Comparison of ENCODE assay signal across 9 cellular contexts in genomic region chr3:152793969-152794368, GRCh38. TPM values are rescaled to one million over a fixed set of nuclear protein-coding genes. Genes with fewer than 3 reads are reported as not detected.
"Had no signal": no experiment of that assay in that cellular context is flagged by ENCODE, and none has a peak within 500 bp of the region (broad histone marks: within the 10 kb centered on the region; RNA-seq: fewer than 3 reads in every experiment).

No MANE protein-coding gene starts in this region.

- H3K9me3 ChIP-seq: HAP-1 had no signal

- H3K4me3 ChIP-seq: GM23248, HAP-1 had no signal

- H3K36me3 ChIP-seq: HAP-1 had no signal

- DNase-seq: GOT3, H7, HFFc6, KBM-7 had no signal

- H3K27ac ChIP-seq: GM23248, HL-60, KMS-11 had no signal

RNA-seq across cellular contexts. Expression of gene P2RY1, which starts 41.0 kb away (rescaled TPM):
- total RNA-seq: HepG2, HFFc6 had no signal
